In the genomic region with DNA sequence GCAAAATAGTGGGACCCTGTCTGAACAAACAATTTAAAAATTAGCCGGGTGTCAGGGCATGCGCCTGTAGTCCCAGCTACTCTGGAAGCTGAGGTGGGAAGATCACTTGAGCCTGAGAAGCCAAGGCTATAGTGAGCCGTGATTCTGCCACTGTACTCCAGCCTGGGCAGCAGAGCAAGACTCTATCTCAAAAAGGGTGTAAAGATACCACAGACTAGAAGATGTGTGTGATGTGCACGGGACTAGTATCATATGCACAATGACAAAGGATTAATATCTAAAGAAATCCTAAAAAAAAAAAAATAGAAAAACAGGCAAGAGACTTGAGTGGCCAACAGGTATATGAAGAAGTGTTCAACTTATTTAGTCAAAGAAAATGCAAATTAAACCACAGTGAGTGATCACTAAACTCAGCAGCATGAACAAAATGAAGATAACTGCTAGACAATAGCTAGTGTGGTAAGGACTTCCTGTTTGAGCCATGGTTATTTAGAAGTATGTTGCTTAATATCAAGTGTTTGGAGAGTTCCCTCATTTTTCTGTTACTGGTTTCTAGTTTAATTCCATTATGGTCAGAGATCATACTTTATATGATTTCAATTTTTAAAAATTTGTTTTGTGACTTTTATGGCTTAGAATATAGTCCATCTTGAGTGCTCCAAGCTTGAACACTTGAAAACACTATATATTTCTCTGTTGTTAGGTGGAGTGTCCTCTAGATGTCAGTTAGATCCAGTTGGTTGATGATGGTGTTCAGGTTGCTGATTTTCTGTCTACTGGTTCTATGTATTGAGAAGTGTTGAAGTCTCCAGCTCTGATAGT, we compare ENCODE assay signal across 12 cellular contexts. TPM values are rescaled to one million over a fixed set of nuclear protein-coding genes. Genes with fewer than 3 reads are reported as not detected.
DNase-seq lines count a peak whose midpoint lies in the region; ATAC-seq and TF ChIP-seq lines count a peak whose summit lies in the region.
"Had no signal": no experiment of that assay in that cellular context is flagged by ENCODE, and none has a peak within 500 bp of the region (broad histone marks: within the 10 kb centered on the region; RNA-seq: fewer than 3 reads in every experiment).

No MANE protein-coding gene starts in this region.

- TF ChIP-seq CTCF in testis (IDR thresholded peaks at IDR 0.05) = no peak

- H3K4me3 ChIP-seq in testis = no peak overlapping the region
- H3K4me3 ChIP-seq: SJSA1 had no signal

- ATAC-seq in HG03135 (IDR thresholded peaks at IDR 0.05; ENCODE audit: unreplicated experiment) (peak; percentile 53), naive B cell (ENCODE audit: low read depth in 2 of 2) (peak; percentile 89)

- intact Hi-C loops in testis (cut with DNase I; ENCODE audit: low total_unique reads) = no loop called here

- H3K36me3 ChIP-seq in testis (ENCODE audit: low read depth, missing control alignments) = no peaks in the 10 kb centered on the region
- H3K36me3 ChIP-seq: SJSA1 had no signal

- no peaks in the 10 kb centered on the region for H3K36me3 Mint-ChIP-seq in T-helper 1 cell treated with Interleukin-12 subunit alpha and Interleukin-12 subunit beta and Interleukin-4 antibody, amounts not matched to agents 30 μg/mL and 1 μg/mL, for 36 hours (ENCODE audit: low read depth)
- H3K36me3 Mint-ChIP-seq in naive B cell = no peaks in the 10 kb centered on the region

- H3K9me3 ChIP-seq in testis = no peaks in the 10 kb centered on the region
- H3K9me3 ChIP-seq: SJSA1 had no signal

- peak overlapping the region; percentile 26 for H3K4me3 Mint-ChIP-seq in T-helper 1 cell treated with Interleukin-12 subunit alpha and Interleukin-12 subunit beta and Interleukin-4 antibody, amounts not matched to agents 30 μg/mL and 1 μg/mL, for 36 hours
- H3K4me3 Mint-ChIP-seq in naive B cell = peak overlapping the region in 7 of 8 donors; percentile 26 to 72 (median 41)

- H3K4me1 ChIP-seq in testis = no peaks in the 10 kb centered on the region
- H3K4me1 ChIP-seq: SJSA1 had no signal

- H3K27ac Mint-ChIP-seq in T-helper 1 cell treated with Interleukin-12 subunit alpha and Interleukin-12 subunit beta and Interleukin-4 antibody, amounts not matched to agents 30 μg/mL and 1 μg/mL, for 36 hours = peak overlapping the region; percentile 76
- peak overlapping the region; percentile 37 to 95 (median 82) for H3K27ac Mint-ChIP-seq in naive B cell

- H3K27me3 Mint-ChIP-seq in T-helper 1 cell treated with Interleukin-12 subunit alpha and Interleukin-12 subunit beta and Interleukin-4 antibody, amounts not matched to agents 30 μg/mL and 1 μg/mL, for 36 hours (ENCODE audit: low read depth) = no peaks in the 10 kb centered on the region
- no peaks in the 10 kb centered on the region for H3K27me3 Mint-ChIP-seq in naive B cell

- H3K27ac ChIP-seq in testis = no peak overlapping the region
- H3K27ac ChIP-seq: 22Rv1, SJSA1 had no signal

- H3K9me3 Mint-ChIP-seq in T-helper 1 cell treated with Interleukin-12 subunit alpha and Interleukin-12 subunit beta and Interleukin-4 antibody, amounts not matched to agents 30 μg/mL and 1 μg/mL, for 36 hours = no peaks in the 10 kb centered on the region
- no peaks in the 10 kb centered on the region for H3K9me3 Mint-ChIP-seq in naive B cell

- no peaks in the 10 kb centered on the region for H3K27me3 ChIP-seq in testis
- H3K27me3 ChIP-seq: SJSA1 had no signal

- DNase-seq in DMS153 treated with DMSO at 0.1 percent for 48 hours (lab: John Stamatoyannopoulos, UW; ENCODE audit: unreplicated experiment) = peak; percentile 12
- DNase-seq in DMS153 (lab: John Stamatoyannopoulos, UW) = no peak
- DNase-seq in naive B cell = peak; percentile 33
- no peak for DNase-seq in NCI-H1105 (lab: John Stamatoyannopoulos, UW)
- DNase-seq in testis = no peak
- DNase-seq in retina = no peak
- DNase-seq: HCEC 1CT had no signal

- no peak for TF ChIP-seq POLR2A in testis (IDR thresholded peaks at IDR 0.05)

- peaks cover 14% of the 10 kb centered on the region for H3K4me1 Mint-ChIP-seq in T-helper 1 cell treated with Interleukin-12 subunit alpha and Interleukin-12 subunit beta and Interleukin-4 antibody, amounts not matched to agents 30 μg/mL and 1 μg/mL, for 36 hours (ENCODE audit: low read depth)
- H3K4me1 Mint-ChIP-seq in naive B cell = peaks cover 18 to 44% (median 37%) of the 10 kb centered on the region in 3 donors

- WGBS in testis, 2 donors = 85% methylated on average over 4 of the region's 4 CpGs

RNA-seq across cellular contexts. Expression of a gene that starts 14.7 kb away (rescaled TPM):
- polyA plus RNA-seq in naive B cell (ENCODE audit: low read depth in 6 of 6) = 1 to 10 TPM in 1 of 6 donors, under 1 TPM in 5; 0.29 to 1.6 (median 0.74) TPM
- total RNA-seq in testis = 10 to 100 TPM; 28.0 to 41.3 TPM
- polyA plus RNA-seq in testis (ENCODE audit: insufficient read depth, low read depth, low replicate concordance) = 25.9 TPM

RNA-seq across cellular contexts. Expression of a gene that starts 28.4 kb away (rescaled TPM):
- 10 to 100 TPM in 1 of 6 donors, 1 to 10 TPM in 4, not detected in 1; 2.5 to 24.4 (median 3.8) TPM for polyA plus RNA-seq in naive B cell (ENCODE audit: low read depth in 6 of 6)
- total RNA-seq in testis = 10 to 100 TPM; 54.0 to 54.5 TPM
- polyA plus RNA-seq in testis (ENCODE audit: insufficient read depth, low read depth, low replicate concordance) = 25.9 TPM

RNA-seq across cellular contexts. Expression of a gene that starts 48.9 kb away (rescaled TPM):
- polyA plus RNA-seq in naive B cell (ENCODE audit: low read depth in 6 of 6) (10 to 100 TPM in 4 of 6 donors, 1 to 10 TPM in 2; 7.9 to 20.8 (median 11.2) TPM), testis (ENCODE audit: insufficient read depth, low read depth, low replicate concordance) (0.76 TPM)
- 1 to 10 TPM; 1.9 to 3.0 TPM for total RNA-seq in testis
- total RNA-seq: epithelial cell of proximal tubule, SJSA1 had no signal

Comparison
In these comparisons a context has a peak if more than half of its experiments do, and no peak if none do; other contexts are left out.
1. DNase-seq: peak in DMS153 treated with DMSO at 0.1 percent for 48 hours (single experiment) and naive B cell (single experiment); none in DMS153 (single experiment), NCI-H1105 (single experiment), testis (single experiment) and retina (single experiment).
2. RNA of a gene that starts 14.7 kb away (polyA plus RNA-seq): 25.9 TPM in testis (single experiment); 0.29 to 1.6 TPM in naive B cell; every median in the first group is over 10 times any median in the second.